Comparison of ENCODE assay signal across 1 cellular context in genomic region chr20:3106658-3107463, GRCh38.
TF ChIP-seq lines count a peak whose summit lies in the region.

No MANE protein-coding gene starts in this region.

TF ChIP-seq in HepG2, 621 proteins besides CTCF, POLR2A, EP300 and RAD21 (continued from another document and continues in another):
- TF ChIP-seq ZUFSP (CRISPR knock-in tag; IDR thresholded peaks at IDR 0.05; ENCODE audit: borderline replicate concordance) (0 out of 2 replicates have a peak, but pooled peaks have one; percentile 45), FOXA3 (CRISPR knock-in tag; IDR thresholded peaks at IDR 0.05) (peak; percentile 43; the same call in 1 of the 2 replicates), PCBP1 (IDR thresholded peaks at IDR 0.05; ENCODE audit: borderline replicate concordance, low read depth, low read length) (no peak), ZNF441 (CRISPR knock-in tag; IDR thresholded peaks at IDR 0.05; ENCODE audit: borderline replicate concordance) (no peak), KDM5A (IDR thresholded peaks at IDR 0.05; ENCODE audit: borderline replicate concordance, low read length) (no peak), PHF5A (CRISPR knock-in tag; IDR thresholded peaks at IDR 0.05; ENCODE audit: low read depth, unreplicated experiment) (no peak), TBX2 (CRISPR knock-in tag; IDR thresholded peaks at IDR 0.05; ENCODE audit: borderline replicate concordance) (peak; percentile 81), ZNF883 (CRISPR knock-in tag; IDR thresholded peaks at IDR 0.05; ENCODE audit: not compliant biosample characterization) (peak; percentile 74), HMG20A (CRISPR knock-in tag; IDR thresholded peaks at IDR 0.05; ENCODE audit: borderline replicate concordance) (no peak), ZGPAT (CRISPR knock-in tag; IDR thresholded peaks at IDR 0.05) (no peak; the same call in 1 of the 2 replicates), AGO1 (IDR thresholded peaks at IDR 0.05; ENCODE audit: low read depth, low read length, poor library complexity, severe bottlenecking) (peak; percentile 70), ZNF549 (CRISPR knock-in tag; IDR thresholded peaks at IDR 0.05) (no peak), NFIB (CRISPR knock-in tag; IDR thresholded peaks at IDR 0.05; ENCODE audit: borderline replicate concordance) (no peak), RXRB (CRISPR knock-in tag; IDR thresholded peaks at IDR 0.05; ENCODE audit: borderline replicate concordance) (peak; percentile 91), ZSCAN21 (CRISPR knock-in tag; IDR thresholded peaks at IDR 0.05; ENCODE audit: borderline replicate concordance) (no peak), SNRNP70 (IDR thresholded peaks at IDR 0.05; ENCODE audit: low read depth, low read length) (no peak), RFX5 (IDR thresholded peaks at IDR 0.05; ENCODE audit: low read depth, low read length) (no peak), ZNF274 (CRISPR knock-in tag; IDR thresholded peaks at IDR 0.05) (0 out of 2 replicates have a peak, but pooled peaks have one; percentile 40), RARG (CRISPR knock-in tag; IDR thresholded peaks at IDR 0.05; ENCODE audit: low read depth) (no peak), RBM39 (IDR thresholded peaks at IDR 0.05; ENCODE audit: low read depth, low read length, poor library complexity, severe bottlenecking) (no peak), RFXANK (CRISPR knock-in tag; IDR thresholded peaks at IDR 0.05) (no peak), ZNF570 (CRISPR knock-in tag; IDR thresholded peaks at IDR 0.05; ENCODE audit: borderline replicate concordance) (no peak), ZNF670 (CRISPR knock-in tag; IDR thresholded peaks at IDR 0.05; ENCODE audit: borderline replicate concordance) (no peak), CSRNP2 (CRISPR knock-in tag; conservative IDR thresholded peaks at IDR 0.05; ENCODE audit: low read depth) (no peak), ZNF878 (CRISPR knock-in tag; IDR thresholded peaks at IDR 0.05) (no peak), MIER3 (CRISPR knock-in tag; IDR thresholded peaks at IDR 0.05; ENCODE audit: borderline replicate concordance) (0 out of 2 replicates have a peak, but pooled peaks have one; percentile 32), HMGXB3 (CRISPR knock-in tag; IDR thresholded peaks at IDR 0.05; ENCODE audit: borderline replicate concordance) (0 out of 2 replicates have a peak, but pooled peaks have one; percentile 41), CERS6 (CRISPR knock-in tag; IDR thresholded peaks at IDR 0.05) (no peak), ZNF530 (CRISPR knock-in tag; IDR thresholded peaks at IDR 0.05; ENCODE audit: low read depth) (no peak), IKZF1 (IDR thresholded peaks at IDR 0.05) (no peak), HIC2 (CRISPR knock-in tag; IDR thresholded peaks at IDR 0.05; ENCODE audit: low read depth) (peak; percentile 96), ZKSCAN5 (CRISPR knock-in tag; IDR thresholded peaks at IDR 0.05) (peak; percentile 58; the same call in 1 of the 2 replicates), ZBTB4 (CRISPR knock-in tag; IDR thresholded peaks at IDR 0.05; ENCODE audit: borderline replicate concordance) (peak; percentile 53; the same call in 1 of the 2 replicates), ZFAT (CRISPR knock-in tag; conservative IDR thresholded peaks at IDR 0.05) (no peak), ZBTB20 (CRISPR knock-in tag; IDR thresholded peaks at IDR 0.05; ENCODE audit: borderline replicate concordance, low read depth) (no peak), FOSL2 (CRISPR knock-in tag; IDR thresholded peaks at IDR 0.05) (peak; percentile 69), SP2 (CRISPR knock-in tag; IDR thresholded peaks at IDR 0.05) (no peak), ATM (IDR thresholded peaks at IDR 0.05; ENCODE audit: borderline replicate concordance) (no peak), ZHX2 (IDR thresholded peaks at IDR 0.05; ENCODE audit: low read depth) (peak; percentile 50; the same call in 1 of the 2 replicates), ZHX2 (CRISPR knock-in tag; IDR thresholded peaks at IDR 0.05; ENCODE audit: borderline replicate concordance) (no peak)
